In genomic region chr1:165598676-165599059, GRCh38 we compare ENCODE assay signal across 1 cellular context.
TF ChIP-seq lines count a peak whose summit lies in the region.

No MANE protein-coding gene starts in this region.

TF ChIP-seq in WTC11, 78 proteins besides CTCF, POLR2A, EP300 and RAD21 (continued from another document):
- TF ChIP-seq PREB (CRISPR knock-in tag; IDR thresholded peaks at IDR 0.05; ENCODE audit: borderline replicate concordance) (no peak), PRRX2 (CRISPR knock-in tag; IDR thresholded peaks at IDR 0.05) (no peak), FOXK1 (CRISPR knock-in tag; IDR thresholded peaks at IDR 0.05) (no peak), CDX4 (CRISPR knock-in tag; IDR thresholded peaks at IDR 0.05; ENCODE audit: borderline replicate concordance) (no peak), E2F1 (CRISPR knock-in tag; IDR thresholded peaks at IDR 0.05) (no peak), MAX (CRISPR knock-in tag; IDR thresholded peaks at IDR 0.05) (no peak), JUN (CRISPR knock-in tag; IDR thresholded peaks at IDR 0.05) (no peak), ZSCAN18 (CRISPR knock-in tag; IDR thresholded peaks at IDR 0.05) (no peak), ATF6 (CRISPR knock-in tag; IDR thresholded peaks at IDR 0.05) (no peak), PRDM15 (CRISPR knock-in tag; IDR thresholded peaks at IDR 0.05) (no peak)
TF ChIP-seq in WTC11: peak in this region for 0.
